In genomic region chr2:20148411-20148810, GRCh38 we compare ENCODE assay signal across 17 cellular contexts.
DNase-seq lines count a peak whose midpoint lies in the region; FAIRE-seq and TF ChIP-seq lines count a peak whose summit lies in the region.
"Had no signal": no experiment of that assay in that cellular context is flagged by ENCODE, and none has a peak within 500 bp of the region (broad histone marks: within the 10 kb centered on the region; RNA-seq: fewer than 3 reads in every experiment).

No MANE protein-coding gene starts in this region.

- no peak for FAIRE-seq in endothelial cell of umbilical vein (lab: Jason Lieb, UNC)
- FAIRE-seq: A549, TTC549 had no signal

- H2AFZ ChIP-seq in PC-9 = no peak overlapping the region
- H2AFZ ChIP-seq in endothelial cell of umbilical vein (ENCODE audit: low read depth, low read length) = peak overlapping the region; percentile 83
- peak overlapping the region; percentile 66 for H2AFZ ChIP-seq in neural progenitor cell (replicated peaks)
- no peak overlapping the region for H2AFZ ChIP-seq in MM.1S (ENCODE audit: low read length)

- DNase-seq in AG04450 (ENCODE audit: low read depth, low spot score) (no peak), PC-9 (no peak), endothelial cell of umbilical vein (ENCODE audit: low read depth, low spot score) (no peak), neural progenitor cell (ENCODE audit: low spot score) (no peak), NCI-H345 treated with DMSO at 0.1 percent for 48 hours (lab: John Stamatoyannopoulos, UW; ENCODE audit: unreplicated experiment) (no peak), NCI-H2081 (lab: John Stamatoyannopoulos, UW) (no peak), MM.1S (no peak)
- no peak for DNase-seq in activated T-cell treated with anti-CD3 and anti-CD28 coated beads, Interleukin-2, amount 50 U/mL, for 48 hours
- DNase-seq: activated CD4-positive, alpha-beta T cell treated with anti-CD3 and anti-CD28 coated beads, Interleukin-2, amount 50 U/mL, for 1 hour; activated naive CD4-positive, alpha-beta T cell treated with anti-CD3 and anti-CD28 coated beads, Interleukin-2, amount 10 ng/mL, durations not matched to agents 7 days and 5 days; DMS53; left ventricle myocardium inferior; NCI-H1694 had no signal

- peaks cover 35% of the 10 kb centered on the region for H3F3A ChIP-seq in PC-9 (ENCODE audit: insufficient read depth, low read depth)
- peaks cover 15% of the 10 kb centered on the region for H3F3A ChIP-seq in neural progenitor cell (ENCODE audit: low read depth)
- 0 out of 2 replicates have a peak, but pooled peaks cover 4% of the 10 kb centered on the region for H3F3A ChIP-seq in MM.1S (ENCODE audit: insufficient read depth, low read length)

- no peaks in the 10 kb centered on the region for H3K9me3 ChIP-seq in AG04450 (ENCODE audit: control insufficient read depth, insufficient read depth, low read length)
- H3K9me3 ChIP-seq in PC-9 (ENCODE audit: insufficient read depth, low read depth) = no peaks in the 10 kb centered on the region
- no peaks in the 10 kb centered on the region for H3K9me3 ChIP-seq in endothelial cell of umbilical vein (replicated peaks; ENCODE audit: control insufficient read depth, insufficient read depth, low read length)
- no peaks in the 10 kb centered on the region for H3K9me3 ChIP-seq in neural progenitor cell (ENCODE audit: low read depth)
- no peaks in the 10 kb centered on the region for H3K9me3 ChIP-seq in MM.1S (replicated peaks; ENCODE audit: insufficient read depth, low read length)
- H3K9me3 ChIP-seq: A549, left ventricle myocardium inferior, tibial nerve had no signal

- H3K9me3 Mint-ChIP-seq in neural progenitor cell = no peaks in the 10 kb centered on the region
- H3K9me3 Mint-ChIP-seq: activated naive CD4-positive, alpha-beta T cell treated with anti-CD3 and anti-CD28 coated beads, Interleukin-2, amount 10 ng/mL, durations not matched to agents 7 days and 5 days; CD14-positive monocyte had no signal

- peaks cover 2% of the 10 kb centered on the region for H3K27me3 Mint-ChIP-seq in neural progenitor cell (ENCODE audit: insufficient read depth, low read depth)

- H3K27ac ChIP-seq in AG04450 (ENCODE audit: low read depth, low read length) (peak overlapping the region; percentile 81), PC-9 (peak overlapping the region; percentile 70), endothelial cell of umbilical vein (ENCODE audit: insufficient read depth, low read depth, low read length) (peak overlapping the region; percentile 43), neural progenitor cell (no peak overlapping the region), MM.1S (ENCODE audit: low read length) (no peak overlapping the region)
- H3K27ac ChIP-seq: left ventricle myocardium inferior had no signal

- CTCF ChIA-PET in AG04450 (lab: Charles Lee) = interaction anchor here (0.6 kb wide), 1 partner anchor 77 kb away, joined by 3 read pairs; the partner anchor contains the start of gene SDC1
- CTCF ChIA-PET in PC-9 (lab: Charles Lee) = no interaction called here
- CTCF ChIA-PET in endothelial cell of umbilical vein (lab: Charles Lee) = interaction anchor here (0.7 to 2.1 kb wide), 9 partner anchors 8 to 193 kb away, joined by 3 to 7 read pairs (median 4); partner anchors contain the start of gene SDC1

- H3K9ac ChIP-seq in endothelial cell of umbilical vein (replicated peaks; ENCODE audit: extremely low read depth, insufficient read depth, low read length) (no peak overlapping the region), neural progenitor cell (no peak overlapping the region), MM.1S (ENCODE audit: low read length) (no peak overlapping the region)

- H4K20me1 ChIP-seq in PC-9 (ENCODE audit: insufficient read depth) (no peaks in the 10 kb centered on the region), endothelial cell of umbilical vein (replicated peaks; ENCODE audit: control insufficient read depth, extremely low read depth, insufficient read depth, low read length) (no peaks in the 10 kb centered on the region), neural progenitor cell (ENCODE audit: low read depth) (no peaks in the 10 kb centered on the region), MM.1S (ENCODE audit: insufficient read depth, low read length) (no peaks in the 10 kb centered on the region)

- intact Hi-C loops in PC-9 (cut with micrococcal nuclease; ENCODE audit: unreplicated experiment) (no loop called here), endothelial cell of umbilical vein (cut with micrococcal nuclease) (no loop called here)

- no peaks in the 10 kb centered on the region for H3K36me3 Mint-ChIP-seq in neural progenitor cell
- H3K36me3 Mint-ChIP-seq: activated naive CD4-positive, alpha-beta T cell treated with anti-CD3 and anti-CD28 coated beads, Interleukin-2, amount 10 ng/mL, durations not matched to agents 7 days and 5 days; CD14-positive monocyte had no signal

- H3K36me3 ChIP-seq in PC-9 (ENCODE audit: low read depth) (no peaks in the 10 kb centered on the region), endothelial cell of umbilical vein (ENCODE audit: control insufficient read depth in 2 of 2, extremely low read depth in 1 of 2, insufficient read depth in 2 of 2, low read length in 2 of 2) (no peaks in the 10 kb centered on the region), neural progenitor cell (no peaks in the 10 kb centered on the region), MM.1S (replicated peaks; ENCODE audit: insufficient read depth, low read length) (no peaks in the 10 kb centered on the region)
- H3K36me3 ChIP-seq: left ventricle myocardium inferior, tibial nerve had no signal

- no peaks in the 10 kb centered on the region for H3K9me1 ChIP-seq in endothelial cell of umbilical vein (replicated peaks; ENCODE audit: control insufficient read depth, extremely low read depth, insufficient read depth, low read length)

- H3K4me2 ChIP-seq in PC-9 = peak overlapping the region; percentile 53
- H3K4me2 ChIP-seq in endothelial cell of umbilical vein (ENCODE audit: insufficient read depth, low read length) = peak overlapping the region; percentile 75
- peak overlapping the region; percentile 7 for H3K4me2 ChIP-seq in neural progenitor cell
- H3K4me2 ChIP-seq in MM.1S (ENCODE audit: low read depth, low read length) = no peak overlapping the region

- peaks cover 45% of the 10 kb centered on the region for H3K4me1 Mint-ChIP-seq in neural progenitor cell
- H3K4me1 Mint-ChIP-seq: activated naive CD4-positive, alpha-beta T cell treated with anti-CD3 and anti-CD28 coated beads, Interleukin-2, amount 10 ng/mL, durations not matched to agents 7 days and 5 days; CD14-positive monocyte had no signal

- TF ChIP-seq POLR2A in endothelial cell of umbilical vein (IDR thresholded peaks at IDR 0.05; ENCODE audit: low read depth, low read length) = no peak

- BruUV-seq in PC-9 (replicated peaks; lab: Mats Ljungman, UMichigan) (no TSS peak), endothelial cell of umbilical vein (replicated peaks; lab: Mats Ljungman, UMichigan) (no TSS peak)

- H3K4me1 ChIP-seq in PC-9 (replicated peaks; ENCODE audit: insufficient read depth) (peaks cover 52% of the 10 kb centered on the region), endothelial cell of umbilical vein (ENCODE audit: control insufficient read depth, extremely low read depth, insufficient read depth, low read length) (peaks cover 22% of the 10 kb centered on the region), neural progenitor cell (peaks cover 25% of the 10 kb centered on the region), MM.1S (ENCODE audit: low read length) (peaks cover 27% of the 10 kb centered on the region)
- H3K4me1 ChIP-seq: left ventricle myocardium inferior had no signal

- H3K27me3 ChIP-seq in AG04450 (ENCODE audit: control insufficient read depth, insufficient read depth, low read length) = no peaks in the 10 kb centered on the region
- no peaks in the 10 kb centered on the region for H3K27me3 ChIP-seq in PC-9 (ENCODE audit: insufficient read depth, low read depth)
- H3K27me3 ChIP-seq in endothelial cell of umbilical vein (ENCODE audit: control insufficient read depth in 2 of 2, insufficient read depth in 2 of 2, low read length in 2 of 2) = no peaks in the 10 kb centered on the region
- H3K27me3 ChIP-seq in neural progenitor cell = no peaks in the 10 kb centered on the region
- H3K27me3 ChIP-seq in MM.1S (replicated peaks; ENCODE audit: insufficient read depth, low read length) = no peaks in the 10 kb centered on the region
- H3K27me3 ChIP-seq: tibial nerve had no signal

- no peaks in the 10 kb centered on the region for H3K9me2 ChIP-seq in PC-9 (ENCODE audit: insufficient read depth)
- no peaks in the 10 kb centered on the region for H3K9me2 ChIP-seq in MM.1S (replicated peaks; ENCODE audit: insufficient read depth, low read length)

- H3K27ac Mint-ChIP-seq in neural progenitor cell = peak overlapping the region; percentile 79
- H3K27ac Mint-ChIP-seq: activated naive CD4-positive, alpha-beta T cell treated with anti-CD3 and anti-CD28 coated beads, Interleukin-2, amount 10 ng/mL, durations not matched to agents 7 days and 5 days; CD14-positive monocyte had no signal

- peak overlapping the region; percentile 10 for H3K4me3 Mint-ChIP-seq in neural progenitor cell
- H3K4me3 Mint-ChIP-seq: activated naive CD4-positive, alpha-beta T cell treated with anti-CD3 and anti-CD28 coated beads, Interleukin-2, amount 10 ng/mL, durations not matched to agents 7 days and 5 days; CD14-positive monocyte had no signal

- H3K79me2 ChIP-seq in PC-9 (ENCODE audit: low read depth) (no peaks in the 10 kb centered on the region), endothelial cell of umbilical vein (ENCODE audit: control insufficient read depth, insufficient read depth, low read length) (no peaks in the 10 kb centered on the region), neural progenitor cell (ENCODE audit: low read depth) (no peaks in the 10 kb centered on the region), MM.1S (ENCODE audit: low read length) (no peaks in the 10 kb centered on the region)

- POLR2A ChIA-PET in AG04450 (lab: Yijun Ruan, JAX) = interaction anchor here (0.7 kb wide), 2 partner anchors 29 to 77 kb away, joined by 3 to 5 read pairs; partner anchors contain the start of gene SDC1
- POLR2A ChIA-PET in PC-9 (lab: Charles Lee; ENCODE audit: unreplicated experiment) = no interaction called here
- POLR2A ChIA-PET in endothelial cell of umbilical vein (lab: Charles Lee) = no interaction called here

- TF ChIP-seq CTCF in AG04450 (IDR thresholded peaks at IDR 0.05; ENCODE audit: low read depth, low read length) = no peak
- no peak for TF ChIP-seq CTCF in PC-9 (conservative IDR thresholded peaks at IDR 0.05)
- TF ChIP-seq CTCF in endothelial cell of umbilical vein (IDR thresholded peaks at IDR 0.05; ENCODE audit: extremely low read depth in 1 of 2, insufficient read depth in 1 of 2, low read depth in 1 of 2, low read length in 2 of 2) = no peak
- no peak for TF ChIP-seq CTCF in neural progenitor cell (IDR thresholded peaks at IDR 0.05)
- TF ChIP-seq CTCF in MM.1S (IDR thresholded peaks at IDR 0.05; ENCODE audit: low read length) = no peak

- H3K4me3 ChIP-seq in AG04450 (ENCODE audit: low read depth, low read length) = no peak overlapping the region
- H3K4me3 ChIP-seq in PC-9 = no peak overlapping the region
- H3K4me3 ChIP-seq in endothelial cell of umbilical vein (replicated peaks in 1 of 3; ENCODE audit: insufficient read depth in 1 of 3, low read depth in 1 of 3, low read length in 3 of 3) = no peak overlapping the region
- H3K4me3 ChIP-seq in neural progenitor cell = no peak overlapping the region
- no peak overlapping the region for H3K4me3 ChIP-seq in MM.1S (ENCODE audit: low read length)
- H3K4me3 ChIP-seq: A549, left ventricle myocardium inferior, tibial nerve had no signal

- dilution Hi-C loops in endothelial cell of umbilical vein (cut with MboI; ENCODE audit: extremely low pct_ligation_motif_present, low sequenced_read_pairs) = no loop called here

Comparison
In these comparisons a context has a peak if more than half of its experiments do, and no peak if none do; other contexts are left out.
1. H3K27ac ChIP-seq: peak in AG04450 (single experiment), PC-9 (single experiment) and endothelial cell of umbilical vein (single experiment); none in neural progenitor cell (single experiment) and MM.1S (single experiment).
2. H2AFZ ChIP-seq: peak in endothelial cell of umbilical vein (single experiment) and neural progenitor cell (single experiment); none in PC-9 (single experiment) and MM.1S (single experiment).